ENCODE assay signal across 17 cellular contexts in the genomic region with DNA sequence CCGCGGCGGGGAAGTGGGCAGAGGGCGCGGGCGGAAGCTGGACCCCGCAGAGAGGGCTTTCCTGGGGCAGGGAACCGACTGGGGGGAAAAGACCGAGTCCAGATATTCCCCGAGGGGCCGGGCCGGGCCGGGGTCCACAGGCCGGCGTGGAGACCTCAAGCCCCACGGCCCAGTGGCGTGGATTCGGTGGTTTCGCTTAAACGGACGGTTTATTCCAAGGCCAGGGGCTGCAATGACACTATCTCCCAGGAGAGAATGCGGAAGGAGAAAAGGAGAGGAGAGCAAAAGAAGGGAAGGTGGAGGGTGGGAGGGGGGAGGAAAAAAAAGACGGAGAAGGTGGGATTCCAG. TPM values are rescaled to one million over a fixed set of nuclear protein-coding genes. Genes with fewer than 3 reads are reported as not detected.
DNase-seq lines count a peak whose midpoint lies in the region; ATAC-seq and TF ChIP-seq lines count a peak whose summit lies in the region.
"Had no signal": no experiment of that assay in that cellular context is flagged by ENCODE, and none has a peak within 500 bp of the region (broad histone marks: within the 10 kb centered on the region; RNA-seq: fewer than 3 reads in every experiment).

No MANE protein-coding gene starts in this region.

- no peaks in the 10 kb centered on the region for H3K9me3 ChIP-seq in trophoblast cell (ENCODE audit: insufficient read depth, low read depth, low read length)
- H3K9me3 ChIP-seq: Peyer's patch had no signal

- H3K36me3 Mint-ChIP-seq in HFFc6 (ENCODE audit: low read depth): no peaks in the 10 kb centered on the region
- no peaks in the 10 kb centered on the region for H3K36me3 Mint-ChIP-seq in activated CD8-positive, alpha-beta T cell treated with anti-CD3 and anti-CD28 coated beads, Interleukin-2, amount 10 ng/mL, durations not matched to agents 7 days and 5 days (ENCODE audit: low read depth)
- H3K36me3 Mint-ChIP-seq: IgD-negative memory B cell had no signal

- no peak overlapping the region for H2BK5ac ChIP-seq in trophoblast cell (ENCODE audit: low read depth, low read length, poor library complexity)

- no peak overlapping the region for H3K18ac ChIP-seq in trophoblast cell (ENCODE audit: low read length)

- no peaks in the 10 kb centered on the region for H3K4me1 ChIP-seq in ACC112 (ENCODE audit: control insufficient read depth, insufficient read depth, low read length, unreplicated experiment)
- peaks cover 6 to 11% of the 10 kb centered on the region in 2 experiments for H3K4me1 ChIP-seq in trophoblast cell (ENCODE audit: control insufficient read depth in 1 of 2, insufficient read depth in 2 of 2, low read length in 2 of 2)

- no peak overlapping the region for H4K91ac ChIP-seq in trophoblast cell (ENCODE audit: low read depth, low read length)

- H3K14ac ChIP-seq in trophoblast cell (ENCODE audit: low read length): no peak overlapping the region

- peaks cover 2% of the 10 kb centered on the region for H3K79me1 ChIP-seq in trophoblast cell (ENCODE audit: low read length)

- POLR2A ChIA-PET in activated CD8-positive, alpha-beta T cell treated with anti-CD3 and anti-CD28 coated beads, Interleukin-2, amount 10 ng/mL, durations not matched to agents 7 days and 5 days (lab: Charles Lee): no interaction called here

- H3K36me3 ChIP-seq in ACC112 (ENCODE audit: insufficient read depth, low read length): no peaks in the 10 kb centered on the region
- H3K36me3 ChIP-seq in trophoblast cell (ENCODE audit: control insufficient read depth in 1 of 2, insufficient read depth in 2 of 2, low read length in 2 of 2): no peaks in the 10 kb centered on the region
- H3K36me3 ChIP-seq: brain microvascular endothelial cell, Peyer's patch had no signal

- peak overlapping the region; percentile 42; the same call in 1 of the 2 replicates for H3K4me3 Mint-ChIP-seq in HFFc6
- H3K4me3 Mint-ChIP-seq in activated CD8-positive, alpha-beta T cell treated with anti-CD3 and anti-CD28 coated beads, Interleukin-2, amount 10 ng/mL, durations not matched to agents 7 days and 5 days: no peak overlapping the region

- H3K79me2 ChIP-seq in ACC112 (ENCODE audit: control insufficient read depth, insufficient read depth, low read length, unreplicated experiment): no peaks in the 10 kb centered on the region
- no peaks in the 10 kb centered on the region for H3K79me2 ChIP-seq in trophoblast cell (ENCODE audit: control insufficient read depth, insufficient read depth, low read length, poor library complexity)

- H3K27me3 Mint-ChIP-seq in HFFc6 (ENCODE audit: insufficient read depth): peaks cover 30% of the 10 kb centered on the region
- peaks cover 50% of the 10 kb centered on the region for H3K27me3 Mint-ChIP-seq in activated CD8-positive, alpha-beta T cell treated with anti-CD3 and anti-CD28 coated beads, Interleukin-2, amount 10 ng/mL, durations not matched to agents 7 days and 5 days (ENCODE audit: low read depth)

- no peak overlapping the region for H3K23ac ChIP-seq in trophoblast cell (ENCODE audit: low read length)

- DNase-seq in HFFc6: no peak
- DNase-seq in epithelial cell of proximal tubule (ENCODE audit: low read depth): no peak
- no peak for DNase-seq in trophoblast cell
- no peak for DNase-seq in cerebellar cortex (ENCODE audit: low spot score)
- no peak for DNase-seq in activated CD8-positive, alpha-beta T cell treated with anti-CD3 and anti-CD28 coated beads, Interleukin-2, amount 10 ng/mL, durations not matched to agents 7 days and 5 days
- DNase-seq: activated gamma-delta T cell treated with Interleukin-2 at 50 U/mL for 16 hours; brain microvascular endothelial cell; effector CD8-positive, alpha-beta T cell; NCI-H2081 treated with DMSO at 0.1 percent for 48 hours; Peyer's patch had no signal

- H4K12ac ChIP-seq in trophoblast cell (ENCODE audit: low read depth, low read length): no peak overlapping the region

- CTCF ChIA-PET in activated CD8-positive, alpha-beta T cell treated with anti-CD3 and anti-CD28 coated beads, Interleukin-2, amount 10 ng/mL, durations not matched to agents 7 days and 5 days (lab: Charles Lee): no interaction called here

- peaks cover 13% of the 10 kb centered on the region; the same call in 1 of the 2 replicates for H3K4me1 Mint-ChIP-seq in HFFc6 (ENCODE audit: low read depth)
- peaks cover 18% of the 10 kb centered on the region for H3K4me1 Mint-ChIP-seq in activated CD8-positive, alpha-beta T cell treated with anti-CD3 and anti-CD28 coated beads, Interleukin-2, amount 10 ng/mL, durations not matched to agents 7 days and 5 days (ENCODE audit: low read depth)

- no peak overlapping the region for H3K27ac Mint-ChIP-seq in HFFc6
- H3K27ac Mint-ChIP-seq in activated CD8-positive, alpha-beta T cell treated with anti-CD3 and anti-CD28 coated beads, Interleukin-2, amount 10 ng/mL, durations not matched to agents 7 days and 5 days: no peak overlapping the region
- H3K27ac Mint-ChIP-seq: mesothelial cell of epicardium had no signal

- H2BK12ac ChIP-seq in trophoblast cell (ENCODE audit: low read length): no peak overlapping the region

- TF ChIP-seq CTCF in HFFc6 (IDR thresholded peaks at IDR 0.05) (no peak), epithelial cell of proximal tubule (conservative IDR thresholded peaks at IDR 0.05; ENCODE audit: low read depth, low read length) (no peak)

- H3K4me3 ChIP-seq in ACC112 (ENCODE audit: low read depth, low read length) (peak overlapping the region; percentile 66), epithelial cell of proximal tubule (ENCODE audit: low read depth, low read length) (peak overlapping the region; percentile 16), trophoblast cell (ENCODE audit: low read depth, low read length) (no peak overlapping the region)

- peak overlapping the region; percentile 59 for H3K4me2 ChIP-seq in trophoblast cell (ENCODE audit: low read length)

- no peak overlapping the region for H2AK5ac ChIP-seq in trophoblast cell (ENCODE audit: low read length)

- WGBS in trophoblast cell (ENCODE audit: extremely low coverage, insufficient coverage, insufficient read length): no CpG with 5 or more reads among the region's 23 CpGs

- no peak overlapping the region for H2AFZ ChIP-seq in ACC112 (ENCODE audit: low read length, unreplicated experiment)
- no peak overlapping the region for H2AFZ ChIP-seq in trophoblast cell (ENCODE audit: insufficient read depth, low read length, poor library complexity)

- ATAC-seq in activated CD8-positive, alpha-beta T cell treated with anti-CD3 and anti-CD28 coated beads, Interleukin-2, amount 10 ng/mL, durations not matched to agents 7 days and 5 days: no peak
- no peak for ATAC-seq in GM21737 (IDR thresholded peaks at IDR 0.05; ENCODE audit: unreplicated experiment)
- no peak for ATAC-seq in HG03108 (IDR thresholded peaks at IDR 0.05; ENCODE audit: unreplicated experiment)

- H3K9me3 Mint-ChIP-seq in HFFc6: no peaks in the 10 kb centered on the region
- no peaks in the 10 kb centered on the region for H3K9me3 Mint-ChIP-seq in activated CD8-positive, alpha-beta T cell treated with anti-CD3 and anti-CD28 coated beads, Interleukin-2, amount 10 ng/mL, durations not matched to agents 7 days and 5 days (ENCODE audit: insufficient read depth)
- H3K9me3 Mint-ChIP-seq: mesothelial cell of epicardium had no signal

- no peak overlapping the region for H2BK120ac ChIP-seq in trophoblast cell (ENCODE audit: insufficient read depth, low read length, poor library complexity)

- no peak overlapping the region for H3K4ac ChIP-seq in trophoblast cell (ENCODE audit: low read depth, low read length)

- peaks cover 75% of the 10 kb centered on the region for H3K27me3 ChIP-seq in ACC112 (ENCODE audit: insufficient read depth, low read length)
- H3K27me3 ChIP-seq in trophoblast cell (ENCODE audit: insufficient read depth, low read length): peaks cover 66% of the 10 kb centered on the region

- no peak overlapping the region for H4K8ac ChIP-seq in trophoblast cell (ENCODE audit: low read depth, low read length)

- H3K27ac ChIP-seq in ACC112 (ENCODE audit: low read depth, low read length) (no peak overlapping the region), trophoblast cell (ENCODE audit: low read depth, low read length) (no peak overlapping the region)
- H3K27ac ChIP-seq: brain microvascular endothelial cell, Peyer's patch, VCaP had no signal

- H3K9ac ChIP-seq in trophoblast cell (ENCODE audit: low read length): no peak overlapping the region

RNA-seq across cellular contexts. Expression of a gene that starts 10.8 kb away (rescaled TPM):
- not detected for total RNA-seq in HFFc6 (2021; fragmentation: NEBNext Ultra II Directional; extraction: Animal tissue kit (Norgen Biotek cat#: 25700))
- total RNA-seq in epithelial cell of proximal tubule: not detected in 2 replicates
- polyA plus RNA-seq in trophoblast cell (2013): 0.03 TPM in 1 of 2 replicates, not detected in the other
- not detected for total RNA-seq in activated CD8-positive, alpha-beta T cell treated with anti-CD3 and anti-CD28 coated beads, Interleukin-2, amount 10 ng/mL, durations not matched to agents 7 days and 5 days
- total RNA-seq: activated CD8-positive, alpha-beta memory T cell treated with anti-CD3 and anti-CD28 coated beads for 36 hours; mesothelial cell of epicardium had no signal
- polyA plus RNA-seq: IgD-negative memory B cell had no signal
